16 cellular contexts compared by ENCODE assay signal in genomic region chr6:74597840-74598239, GRCh38.
A peak's percentile ranks its signal among the peaks of the same experiment; 100 is the strongest.
DNase-seq lines count a peak whose midpoint lies in the region; ATAC-seq lines count a peak whose summit lies in the region.
"Had no signal": no experiment of that assay in that cellular context is flagged by ENCODE, and none has a peak within 500 bp of the region (broad histone marks: within the 10 kb centered on the region; RNA-seq: fewer than 3 reads in every experiment).

No MANE protein-coding gene starts in this region.

- H3K36me3 Mint-ChIP-seq in activated naive CD8-positive, alpha-beta T cell treated with anti-CD3 and anti-CD28 coated beads, Interleukin-2, amount 50 U/mL, for 24 hours (ENCODE audit: low read depth) = no peaks in the 10 kb centered on the region
- H3K36me3 Mint-ChIP-seq: stimulated activated naive B cell treated with anti-CD40 and anti-IgM and Interleukin-4, amounts not matched to agents 10 μg/mL and 1 μg/mL and 100 μg/mL, for 72 hours had no signal

- ATAC-seq in GM18499 (IDR thresholded peaks at IDR 0.05; ENCODE audit: insufficient read depth, unreplicated experiment) (peak; percentile 21), GM19467 (IDR thresholded peaks at IDR 0.05; ENCODE audit: unreplicated experiment) (peak; percentile 32), HG02870 (IDR thresholded peaks at IDR 0.05; ENCODE audit: unreplicated experiment) (peak; percentile 27), HG03457 (IDR thresholded peaks at IDR 0.05; ENCODE audit: unreplicated experiment) (peak; percentile 45)
- no peak for ATAC-seq in activated naive CD8-positive, alpha-beta T cell treated with anti-CD3 and anti-CD28 coated beads, Interleukin-2, amount 50 U/mL, for 24 hours
- ATAC-seq: SK-N-SH treated with all-trans-retinoic acid at 6 μM for 48 hours had no signal

- no peaks in the 10 kb centered on the region for H3K27me3 Mint-ChIP-seq in activated naive CD8-positive, alpha-beta T cell treated with anti-CD3 and anti-CD28 coated beads, Interleukin-2, amount 50 U/mL, for 24 hours
- H3K27me3 Mint-ChIP-seq: activated B cell treated with CpG ODN at 0.5 μM for 24 hours; progenitor cell of endocrine pancreas; stimulated activated naive B cell treated with anti-CD40 and anti-IgM and Interleukin-4, amounts not matched to agents 10 μg/mL and 1 μg/mL and 100 μg/mL, for 72 hours had no signal

- no peak overlapping the region for H3K4me3 Mint-ChIP-seq in activated naive CD8-positive, alpha-beta T cell treated with anti-CD3 and anti-CD28 coated beads, Interleukin-2, amount 50 U/mL, for 24 hours
- H3K4me3 Mint-ChIP-seq: activated B cell treated with CpG ODN at 0.5 μM for 24 hours; stimulated activated naive B cell treated with anti-CD40 and anti-IgM and Interleukin-4, amounts not matched to agents 10 μg/mL and 1 μg/mL and 100 μg/mL, for 72 hours had no signal

- H3K27ac Mint-ChIP-seq in activated naive CD8-positive, alpha-beta T cell treated with anti-CD3 and anti-CD28 coated beads, Interleukin-2, amount 50 U/mL, for 24 hours = no peak overlapping the region
- H3K27ac Mint-ChIP-seq: activated B cell treated with CpG ODN at 0.5 μM for 24 hours; progenitor cell of endocrine pancreas; stimulated activated naive B cell treated with anti-CD40 and anti-IgM and Interleukin-4, amounts not matched to agents 10 μg/mL and 1 μg/mL and 100 μg/mL, for 72 hours had no signal

- DNase-seq in NCI-H2029 (lab: John Stamatoyannopoulos, UW) (no peak), NCI-H1048 (lab: John Stamatoyannopoulos, UW) (no peak), C1 segment of cervical spinal cord (lab: John Stamatoyannopoulos, UW) (no peak)
- no peak for DNase-seq in activated naive CD8-positive, alpha-beta T cell treated with anti-CD3 and anti-CD28 coated beads, Interleukin-2, amount 50 U/mL, for 24 hours
- DNase-seq: activated B cell treated with CpG ODN at 0.5 μM for 24 hours, activated T-cell treated with anti-CD3 and anti-CD28 coated beads for 4 hours, amniotic stem cell, KG1, NCI-H2081 had no signal

- H3K9me3 Mint-ChIP-seq in activated naive CD8-positive, alpha-beta T cell treated with anti-CD3 and anti-CD28 coated beads, Interleukin-2, amount 50 U/mL, for 24 hours = peaks cover 3% of the 10 kb centered on the region
- H3K9me3 Mint-ChIP-seq: activated B cell treated with CpG ODN at 0.5 μM for 24 hours had no signal

- no peaks in the 10 kb centered on the region for H3K4me1 Mint-ChIP-seq in activated naive CD8-positive, alpha-beta T cell treated with anti-CD3 and anti-CD28 coated beads, Interleukin-2, amount 50 U/mL, for 24 hours
